In genomic region chr22:42050641-42051040, GRCh38 we compare ENCODE assay signal across 34 cellular contexts. TPM values are rescaled to one million over a fixed set of nuclear protein-coding genes. Genes with fewer than 3 reads are reported as not detected.
"Had no signal": no experiment of that assay in that cellular context is flagged by ENCODE, and none has a peak within 500 bp of the region (broad histone marks: within the 10 kb centered on the region; RNA-seq: fewer than 3 reads in every experiment).

No MANE protein-coding gene starts in this region.

- FAIRE-seq: colon had no signal

- H3K9me3 Mint-ChIP-seq: activated CD4-positive, alpha-beta memory T cell treated with anti-CD3 and anti-CD28 coated beads for 36 hours; activated CD4-positive, alpha-beta T cell treated with anti-CD3 and anti-CD28 coated beads, Interleukin-2, amount 10 ng/mL, durations not matched to agents 24 days and 14 days; activated naive CD4-positive, alpha-beta T cell treated with anti-CD3 and anti-CD28 coated beads for 36 hours; activated naive CD4-positive, alpha-beta T cell treated with anti-CD3 and anti-CD28 coated beads, Interleukin-2, amount 50 U/mL, for 24 hours; activated naive CD8-positive, alpha-beta T cell treated with anti-CD3 and anti-CD28 coated beads, Interleukin-2, amount 50 U/mL, for 24 hours; effector memory CD8-positive, alpha-beta T cell had no signal

- H3K27me3 ChIP-seq: adrenal gland, body of pancreas, esophagus muscularis mucosa, foreskin keratinocyte, gastroesophageal sphincter, heart right ventricle had no signal

- DNase-seq: activated CD4-positive, alpha-beta memory T cell treated with anti-CD3 and anti-CD28 coated beads for 36 hours; activated CD4-positive, alpha-beta T cell treated with anti-CD3 and anti-CD28 coated beads for 36 hours; activated CD4-positive, alpha-beta T cell treated with anti-CD3 and anti-CD28 coated beads, Interleukin-2, amount 10 ng/mL, durations not matched to agents 24 days and 14 days; activated CD4-positive, CD25-positive, alpha-beta regulatory T cell; activated CD4-positive, CD25-positive, alpha-beta regulatory T cell treated with anti-CD3 and anti-CD28 coated beads, Interleukin-2, amount 50 U/mL, for 72 hours; activated CD8-positive, alpha-beta memory T cell treated with anti-CD3 and anti-CD28 coated beads, Interleukin-2, amount 10 ng/mL, durations not matched to agents 7 days and 5 days; activated CD8-positive, alpha-beta memory T cell treated with anti-CD3 and anti-CD28 coated beads, Interleukin-2, amount 50 U/mL, for 4 hours; activated CD8-positive, alpha-beta T cell treated with anti-CD3 and anti-CD28 coated beads, Interleukin-2, amount 10 ng/mL, durations not matched to agents 7 days and 5 days; activated effector memory CD4-positive, alpha-beta T cell treated with anti-CD3 and anti-CD28 coated beads, Interleukin-2, amount 50 U/mL, for 16 hours; activated naive CD4-positive, alpha-beta T cell treated with anti-CD3 and anti-CD28 coated beads for 36 hours; activated naive CD8-positive, alpha-beta T cell treated with anti-CD3 and anti-CD28 coated beads for 36 hours; activated naive CD8-positive, alpha-beta T cell treated with anti-CD3 and anti-CD28 coated beads, Interleukin-2, amount 50 U/mL, for 24 hours; activated T-cell treated with anti-CD3 and anti-CD28 coated beads, Interleukin-2, amount 50 U/mL, for 1 hour; activated T-cell treated with anti-CD3 and anti-CD28 coated beads, Interleukin-2, amount 50 U/mL, for 48 hours; amygdala; aorta; body of pancreas; caudate nucleus; cortex of kidney; dermis blood vessel endothelial cell; effector CD4-positive, alpha-beta T cell; effector memory CD8-positive, alpha-beta T cell; erythroblast; foreskin keratinocyte; heart right ventricle; T-helper 2 cell had no signal

- H3K9me3 ChIP-seq: adrenal gland, body of pancreas, esophagus muscularis mucosa, gastroesophageal sphincter had no signal

- H3K36me3 ChIP-seq: adrenal gland, esophagus muscularis mucosa, heart right ventricle had no signal

- H3K4me1 ChIP-seq: adrenal gland, body of pancreas, esophagus muscularis mucosa, foreskin keratinocyte, gastroesophageal sphincter, heart right ventricle had no signal

- H3K27me3 Mint-ChIP-seq: activated CD4-positive, alpha-beta memory T cell treated with anti-CD3 and anti-CD28 coated beads for 36 hours; activated CD4-positive, alpha-beta T cell treated with anti-CD3 and anti-CD28 coated beads for 36 hours; activated CD4-positive, alpha-beta T cell treated with anti-CD3 and anti-CD28 coated beads, Interleukin-2, amount 10 ng/mL, durations not matched to agents 24 days and 14 days; activated CD8-positive, alpha-beta memory T cell treated with anti-CD3 and anti-CD28 coated beads, Interleukin-2, amount 10 ng/mL, durations not matched to agents 7 days and 5 days; activated naive CD4-positive, alpha-beta T cell treated with anti-CD3 and anti-CD28 coated beads, Interleukin-2, amount 50 U/mL, for 24 hours; activated naive CD8-positive, alpha-beta T cell treated with anti-CD3 and anti-CD28 coated beads for 36 hours; activated naive CD8-positive, alpha-beta T cell treated with anti-CD3 and anti-CD28 coated beads, Interleukin-2, amount 50 U/mL, for 24 hours; effector memory CD8-positive, alpha-beta T cell had no signal

- ATAC-seq: activated CD4-positive, alpha-beta T cell treated with anti-CD3 and anti-CD28 coated beads for 36 hours; activated CD8-positive, alpha-beta memory T cell treated with anti-CD3 and anti-CD28 coated beads, Interleukin-2, amount 10 ng/mL, durations not matched to agents 7 days and 5 days; activated CD8-positive, alpha-beta T cell treated with anti-CD3 and anti-CD28 coated beads, Interleukin-2, amount 10 ng/mL, durations not matched to agents 7 days and 5 days; activated naive CD8-positive, alpha-beta T cell treated with anti-CD3 and anti-CD28 coated beads, Interleukin-2, amount 50 U/mL, for 24 hours; body of pancreas; effector memory CD8-positive, alpha-beta T cell; foreskin keratinocyte; gastroesophageal sphincter; heart right ventricle had no signal

- H3K27ac Mint-ChIP-seq: activated CD4-positive, alpha-beta memory T cell treated with anti-CD3 and anti-CD28 coated beads for 36 hours; activated CD4-positive, alpha-beta T cell treated with anti-CD3 and anti-CD28 coated beads for 36 hours; activated CD4-positive, alpha-beta T cell treated with anti-CD3 and anti-CD28 coated beads, Interleukin-2, amount 10 ng/mL, durations not matched to agents 24 days and 14 days; activated CD8-positive, alpha-beta memory T cell treated with anti-CD3 and anti-CD28 coated beads, Interleukin-2, amount 10 ng/mL, durations not matched to agents 7 days and 5 days; activated CD8-positive, alpha-beta T cell treated with anti-CD3 and anti-CD28 coated beads, Interleukin-2, amount 10 ng/mL, durations not matched to agents 7 days and 5 days; activated naive CD4-positive, alpha-beta T cell treated with anti-CD3 and anti-CD28 coated beads for 36 hours; activated naive CD4-positive, alpha-beta T cell treated with anti-CD3 and anti-CD28 coated beads, Interleukin-2, amount 50 U/mL, for 24 hours; activated naive CD8-positive, alpha-beta T cell treated with anti-CD3 and anti-CD28 coated beads for 36 hours; activated naive CD8-positive, alpha-beta T cell treated with anti-CD3 and anti-CD28 coated beads, Interleukin-2, amount 50 U/mL, for 24 hours; activated T-helper 1 cell treated with anti-CD3 and anti-CD28 coated beads, Interleukin-12 subunit alpha, Interleukin-12 subunit beta, Interleukin-2, Interleukin-4 antibody, amounts not matched to agents 30 ng/mL and 10 ng/mL and 1 ng/mL, durations not matched to agents 14 hours and 24 hours and 36 hours; activated T-helper 2 cell treated with anti-CD3 and anti-CD28 coated beads, Interferon-gamma antibody, Interleukin-2, Interleukin-4, amounts not matched to agents 10 μg/mL and 5 μg/mL and 100 μg/mL, durations not matched to agents 14 hours and 24 hours and 36 hours; effector memory CD8-positive, alpha-beta T cell had no signal

- H3K27ac ChIP-seq: adrenal gland, body of pancreas, esophagus muscularis mucosa, foreskin keratinocyte, gastroesophageal sphincter, heart right ventricle had no signal

- H3K4me3 Mint-ChIP-seq: activated CD4-positive, alpha-beta memory T cell treated with anti-CD3 and anti-CD28 coated beads for 36 hours; activated CD4-positive, alpha-beta T cell treated with anti-CD3 and anti-CD28 coated beads for 36 hours; activated CD4-positive, alpha-beta T cell treated with anti-CD3 and anti-CD28 coated beads, Interleukin-2, amount 10 ng/mL, durations not matched to agents 24 days and 14 days; activated CD8-positive, alpha-beta memory T cell treated with anti-CD3 and anti-CD28 coated beads, Interleukin-2, amount 10 ng/mL, durations not matched to agents 7 days and 5 days; activated CD8-positive, alpha-beta T cell treated with anti-CD3 and anti-CD28 coated beads, Interleukin-2, amount 10 ng/mL, durations not matched to agents 7 days and 5 days; activated naive CD4-positive, alpha-beta T cell treated with anti-CD3 and anti-CD28 coated beads for 36 hours; activated naive CD4-positive, alpha-beta T cell treated with anti-CD3 and anti-CD28 coated beads, Interleukin-2, amount 50 U/mL, for 24 hours; activated naive CD8-positive, alpha-beta T cell treated with anti-CD3 and anti-CD28 coated beads for 36 hours; activated naive CD8-positive, alpha-beta T cell treated with anti-CD3 and anti-CD28 coated beads, Interleukin-2, amount 50 U/mL, for 24 hours; activated T-helper 1 cell treated with anti-CD3 and anti-CD28 coated beads, Interleukin-12 subunit alpha, Interleukin-12 subunit beta, Interleukin-2, Interleukin-4 antibody, amounts not matched to agents 30 ng/mL and 10 ng/mL and 1 ng/mL, durations not matched to agents 14 hours and 24 hours and 36 hours; effector memory CD8-positive, alpha-beta T cell had no signal

- H3K4me1 Mint-ChIP-seq: activated CD4-positive, alpha-beta T cell treated with anti-CD3 and anti-CD28 coated beads for 36 hours; activated CD4-positive, alpha-beta T cell treated with anti-CD3 and anti-CD28 coated beads, Interleukin-2, amount 10 ng/mL, durations not matched to agents 24 days and 14 days; activated naive CD4-positive, alpha-beta T cell treated with anti-CD3 and anti-CD28 coated beads, Interleukin-2, amount 50 U/mL, for 24 hours; activated naive CD8-positive, alpha-beta T cell treated with anti-CD3 and anti-CD28 coated beads for 36 hours; activated naive CD8-positive, alpha-beta T cell treated with anti-CD3 and anti-CD28 coated beads, Interleukin-2, amount 50 U/mL, for 24 hours had no signal

- H3K36me3 Mint-ChIP-seq: activated CD4-positive, alpha-beta memory T cell treated with anti-CD3 and anti-CD28 coated beads for 36 hours; activated CD8-positive, alpha-beta memory T cell treated with anti-CD3 and anti-CD28 coated beads, Interleukin-2, amount 10 ng/mL, durations not matched to agents 7 days and 5 days; activated naive CD4-positive, alpha-beta T cell treated with anti-CD3 and anti-CD28 coated beads, Interleukin-2, amount 50 U/mL, for 24 hours; activated naive CD8-positive, alpha-beta T cell treated with anti-CD3 and anti-CD28 coated beads for 36 hours had no signal

- H3K4me3 ChIP-seq: adrenal gland, body of pancreas, esophagus muscularis mucosa, gastroesophageal sphincter, heart right ventricle had no signal

RNA-seq across cellular contexts. Expression of gene WBP2NL, which starts 52.1 kb away (rescaled TPM):
- total RNA-seq: chondrocyte had no signal
